In genomic region chr3:176931991-176932390, GRCh38 we compare ENCODE assay signal across 34 cellular contexts.
"Had no signal": no experiment of that assay in that cellular context is flagged by ENCODE, and none has a peak within 500 bp of the region (broad histone marks: within the 10 kb centered on the region; RNA-seq: fewer than 3 reads in every experiment).

No MANE protein-coding gene starts in this region.

- H3K4me1 ChIP-seq: adrenal gland, body of pancreas had no signal

- H3K27me3 ChIP-seq: adrenal gland, body of pancreas, cardiac muscle cell had no signal

- ATAC-seq: activated CD8-positive, alpha-beta T cell treated with anti-CD3 and anti-CD28 coated beads for 36 hours; activated naive CD4-positive, alpha-beta T cell treated with anti-CD3 and anti-CD28 coated beads, Interleukin-2, amount 50 U/mL, for 72 hours; activated T-cell treated with anti-CD3 and anti-CD28 coated beads, Interleukin-2, amount 50 U/mL, for 4 hours; activated T-cell treated with anti-CD3 and anti-CD28 coated beads, Interleukin-2, amount 50 U/mL, for 72 hours; activated T-helper 17 cell treated with anti-CD3 and anti-CD28 coated beads, Interleukin-2, amount 50 U/mL, for 72 hours; body of pancreas had no signal

- DNase-seq: activated B cell treated with CpG ODN at 0.5 μM for 24 hours; activated CD4-positive, alpha-beta memory T cell treated with anti-CD3 and anti-CD28 coated beads for 36 hours; activated CD4-positive, alpha-beta T cell treated with anti-CD3 and anti-CD28 coated beads for 4 hours; activated CD4-positive, alpha-beta T cell treated with anti-CD3 and anti-CD28 coated beads, Interleukin-2, amount 10 ng/mL, durations not matched to agents 24 days and 14 days; activated CD4-positive, alpha-beta T cell treated with anti-CD3 and anti-CD28 coated beads, Interleukin-2, amount 50 U/mL, for 1 hour; activated CD4-positive, alpha-beta T cell treated with anti-CD3 and anti-CD28 coated beads, Interleukin-2, amount 50 U/mL, for 4 hours; activated CD4-positive, CD25-positive, alpha-beta regulatory T cell treated with anti-CD3 and anti-CD28 coated beads, Interleukin-2, amount 50 U/mL, for 72 hours; activated CD8-positive, alpha-beta memory T cell treated with anti-CD3 and anti-CD28 coated beads, Interleukin-2, amount 50 U/mL, for 4 hours; activated CD8-positive, alpha-beta T cell treated with anti-CD3 and anti-CD28 coated beads for 36 hours; activated effector memory CD4-positive, alpha-beta T cell treated with anti-CD3 and anti-CD28 coated beads, Interleukin-2, amount 50 U/mL, for 16 hours; activated gamma-delta T cell treated with Interleukin-2 at 50 U/mL for 16 hours; activated naive CD4-positive, alpha-beta T cell; activated naive CD4-positive, alpha-beta T cell treated with anti-CD3 and anti-CD28 coated beads for 36 hours; activated naive CD4-positive, alpha-beta T cell treated with anti-CD3 and anti-CD28 coated beads, Interleukin-2, amount 50 U/mL, for 16 hours; activated naive CD8-positive, alpha-beta T cell treated with anti-CD3 and anti-CD28 coated beads for 36 hours; activated T-cell treated with anti-CD3 and anti-CD28 coated beads for 4 hours; activated T-cell treated with anti-CD3 and anti-CD28 coated beads, Interleukin-2, amount 50 U/mL, for 1 hour; activated T-cell treated with anti-CD3 and anti-CD28 coated beads, Interleukin-2, amount 50 U/mL, for 4 hours; activated T-cell treated with anti-CD3 and anti-CD28 coated beads, Interleukin-2, amount 50 U/mL, for 72 hours; adrenal gland; amniotic stem cell; aorta; body of pancreas; caudate nucleus; cerebellar nuclear complex; T-helper 2 cell; T-helper 9 cell had no signal

- H3K4me3 ChIP-seq: adrenal gland, body of pancreas, cardiac muscle cell had no signal

- H3K36me3 ChIP-seq: adrenal gland, cardiac muscle cell had no signal

- FAIRE-seq: astrocyte, bronchial epithelial cell, TTC549 had no signal

- H3K9me3 ChIP-seq: adrenal gland, body of pancreas had no signal

- H3K27ac ChIP-seq: adrenal gland, body of pancreas, cardiac muscle cell, VCaP had no signal
